ENCODE assay signal across 26 cellular contexts in genomic region chr11:83823461-83824025, GRCh38.
DNase-seq lines count a peak whose midpoint lies in the region; ATAC-seq, FAIRE-seq and TF ChIP-seq lines count a peak whose summit lies in the region.
"Had no signal": no experiment of that assay in that cellular context is flagged by ENCODE, and none has a peak within 500 bp of the region (broad histone marks: within the 10 kb centered on the region; RNA-seq: fewer than 3 reads in every experiment).

No MANE protein-coding gene starts in this region.

- 0 out of 2 replicates have a peak overlapping the region, but pooled peaks have one; percentile 12 for H3K4me3 Mint-ChIP-seq in HFFc6
- H3K4me3 Mint-ChIP-seq: CD14-positive monocyte, T-cell had no signal

- H3K4me1 Mint-ChIP-seq in HFFc6 (ENCODE audit: low read depth) = peaks cover 53% of the 10 kb centered on the region
- H3K4me1 Mint-ChIP-seq: CD14-positive monocyte, T-cell had no signal

- DNase-seq in COLO829 (ENCODE audit: low spot score) (peak; percentile 80), HFFc6 (no peak), K562 (ENCODE audit: extremely low read depth in 1 of 4, low spot score in 3 of 4) (no peak), osteoblast (ENCODE audit: insufficient read length, low spot score, missing footprints) (no peak), AG20443 (ENCODE audit: low spot score) (no peak), upper lobe of right lung (no peak), NCI-H128 (lab: John Stamatoyannopoulos, UW; ENCODE audit: unreplicated experiment) (no peak)
- DNase-seq: AML-193; DMS79; KBM-7; MM.1S; NCI-H1092; NCI-H146; NCI-H2029 treated with DMSO at 0.1 percent for 48 hours; NCI-H226; NCI-H510A treated with DMSO at 0.1 percent for 48 hours; NCI-H748 treated with DMSO at 0.1 percent for 48 hours; NK-92 treated with Interleukin-12 subunit alpha and Interleukin-12 subunit beta, amount 100 ng/mL, for 24 hours; SHP77 treated with DMSO at 0.1 percent for 48 hours; T-cell had no signal

- 0% methylated on average over 7 of the region's 7 CpGs for WGBS in K562 (ENCODE audit: insufficient coverage, low coverage, missing lambda C conversion rate)

- H3K27ac Mint-ChIP-seq in HFFc6 = peak overlapping the region; percentile 53
- H3K27ac Mint-ChIP-seq: CD14-positive monocyte, T-cell had no signal

- POLR2A ChIA-PET in K562 (lab: Yijun Ruan, JAX) = no interaction called here

- H3K36me3 ChIP-seq in K562 (ENCODE audit: control insufficient read depth, insufficient read depth, low read length) = no peaks in the 10 kb centered on the region
- no peaks in the 10 kb centered on the region for H3K36me3 ChIP-seq in osteoblast (ENCODE audit: insufficient read depth, low read length)
- H3K36me3 ChIP-seq in upper lobe of right lung = no peaks in the 10 kb centered on the region

- CTCF ChIA-PET in K562 (lab: Yijun Ruan, JAX; ENCODE audit: low intra/inter-chr PET ratio) = interaction anchor here (0.6 kb wide), 1 partner anchor 109 kb away, joined by 3 read pairs; no protein-coding TSS in a partner anchor

- no peaks in the 10 kb centered on the region for H4K20me1 ChIP-seq in K562 (replicated peaks; ENCODE audit: control insufficient read depth, insufficient read depth, low read length)
- no peaks in the 10 kb centered on the region for H4K20me1 ChIP-seq in osteoblast (ENCODE audit: insufficient read depth, low read length)

- no peak for TF ChIP-seq RAD21 in K562 (CRISPR knock-in tag; conservative IDR thresholded peaks at IDR 0.05 in 1 of 2, IDR thresholded peaks at IDR 0.05 in 1 of 2)

- intact Hi-C loops in K562 (cut with micrococcal nuclease) = no loop called here
- intact Hi-C loops in upper lobe of right lung (cut with DNase I) = no loop called here

- TF ChIP-seq EP300 in K562 (IDR thresholded peaks at IDR 0.05; ENCODE audit: low read length) = no peak

- H3K4me3 ChIP-seq in K562 = no peak overlapping the region
- no peak overlapping the region for H3K4me3 ChIP-seq in osteoblast (ENCODE audit: insufficient read depth, low read length)
- no peak overlapping the region for H3K4me3 ChIP-seq in upper lobe of right lung

- FAIRE-seq in K562 (lab: Jason Lieb, UNC) = no peak
- FAIRE-seq: D721Med, GM19239, H1 had no signal

- H3K9me3 ChIP-seq in K562 (replicated peaks; ENCODE audit: control insufficient read depth, insufficient read depth, low read depth, low read length) = no peaks in the 10 kb centered on the region
- H3K9me3 ChIP-seq in osteoblast (ENCODE audit: low read depth, low read length) = no peaks in the 10 kb centered on the region
- H3K9me3 ChIP-seq in upper lobe of right lung = no peaks in the 10 kb centered on the region

- H3K79me2 ChIP-seq in K562 (ENCODE audit: control insufficient read depth, insufficient read depth, low read length) (no peaks in the 10 kb centered on the region), osteoblast (ENCODE audit: insufficient read depth, low read length) (no peaks in the 10 kb centered on the region)

- H3K27me3 Mint-ChIP-seq in HFFc6 (ENCODE audit: insufficient read depth) = no peaks in the 10 kb centered on the region

- H3K4me2 ChIP-seq in K562 (ENCODE audit: insufficient read depth, low read length) (no peak overlapping the region), osteoblast (ENCODE audit: insufficient read depth, low read length) (no peak overlapping the region)

- no peaks in the 10 kb centered on the region for H3K9me3 Mint-ChIP-seq in HFFc6
- H3K9me3 Mint-ChIP-seq: CD14-positive monocyte, T-cell had no signal

- H3K9ac ChIP-seq in K562 (ENCODE audit: insufficient read depth in 1 of 2, low read depth in 2 of 2, low read length in 2 of 2) = no peak overlapping the region

- no peak overlapping the region for H2AFZ ChIP-seq in K562 (ENCODE audit: low read depth, low read length)
- H2AFZ ChIP-seq in osteoblast (ENCODE audit: low read length) = peak overlapping the region; percentile 5

- TF ChIP-seq CTCF in HFFc6 (IDR thresholded peaks at IDR 0.05) (no peak), K562 (IDR thresholded peaks at IDR 0.05 in 2 of 3, conservative IDR thresholded peaks at IDR 0.05 in 1 of 3; ENCODE audit: insufficient read depth in 2 of 3, low read depth in 1 of 3, low read length in 3 of 3) (no peak), osteoblast (IDR thresholded peaks at IDR 0.05; ENCODE audit: extremely low read depth, low read depth, low read length) (no peak), upper lobe of right lung (IDR thresholded peaks at IDR 0.05) (no peak)

- no peaks in the 10 kb centered on the region for H3K27me3 ChIP-seq in K562 (ENCODE audit: control insufficient read depth in 2 of 2, insufficient read depth in 2 of 2, low read length in 2 of 2)
- no peaks in the 10 kb centered on the region for H3K27me3 ChIP-seq in osteoblast (ENCODE audit: insufficient read depth, low read length)
- no peaks in the 10 kb centered on the region for H3K27me3 ChIP-seq in upper lobe of right lung

- ATAC-seq in K562 = no peak
- ATAC-seq in upper lobe of right lung = no peak
- ATAC-seq: HCT116, T-cell had no signal

- no peak for TF ChIP-seq POLR2A in K562 (conservative IDR thresholded peaks at IDR 0.05)

- no peak overlapping the region for H3K27ac ChIP-seq in K562 (ENCODE audit: extremely low read depth, low read depth, low read length)
- no peak overlapping the region for H3K27ac ChIP-seq in osteoblast (ENCODE audit: low read depth, low read length)
- no peak overlapping the region for H3K27ac ChIP-seq in upper lobe of right lung
- H3K27ac ChIP-seq: RWPE1 had no signal

- no peaks in the 10 kb centered on the region for H3K9me1 ChIP-seq in K562 (ENCODE audit: control insufficient read depth, insufficient read depth, low read length)

- no TSS peak for BruUV-seq in K562 (replicated peaks; lab: Mats Ljungman, UMichigan)

- H3K36me3 Mint-ChIP-seq in HFFc6 (ENCODE audit: low read depth) = no peaks in the 10 kb centered on the region
- H3K36me3 Mint-ChIP-seq: CD14-positive monocyte, T-cell had no signal

- no peaks in the 10 kb centered on the region for H3K4me1 ChIP-seq in K562 (replicated peaks in 1 of 2; ENCODE audit: control insufficient read depth in 2 of 2, insufficient read depth in 2 of 2, low read length in 2 of 2)
- peaks cover 20% of the 10 kb centered on the region for H3K4me1 ChIP-seq in osteoblast (ENCODE audit: insufficient read depth, low read length)
- H3K4me1 ChIP-seq in upper lobe of right lung = no peaks in the 10 kb centered on the region

- in situ Hi-C loops in K562 (cut with MboI) = loop anchor here (25.0 kb wide), 2 partner anchors 736 to 961 kb away; no protein-coding TSS in a partner anchor

TF ChIP-seq in K562, 482 proteins besides CTCF, POLR2A, EP300 and RAD21:
- TF ChIP-seq ZSCAN32 (CRISPR knock-in tag; IDR thresholded peaks at IDR 0.05) (no peak), ZNF24 (IDR thresholded peaks at IDR 0.05) (peak; percentile 83)
